In genomic region chr6:108998460-108998859, GRCh38 we compare ENCODE assay signal across 23 cellular contexts.
"Had no signal": no experiment of that assay in that cellular context is flagged by ENCODE, and none has a peak within 500 bp of the region (broad histone marks: within the 10 kb centered on the region; RNA-seq: fewer than 3 reads in every experiment).

No MANE protein-coding gene starts in this region.

- H3K27ac ChIP-seq: adrenal gland, Peyer's patch, RWPE1 had no signal

- H3K27me3 ChIP-seq: adrenal gland, Peyer's patch had no signal

- H3K9me3 ChIP-seq: adrenal gland, Peyer's patch had no signal

- DNase-seq: activated CD4-positive, alpha-beta T cell treated with anti-CD3 and anti-CD28 coated beads for 48 hours; activated CD4-positive, alpha-beta T cell treated with anti-CD3 and anti-CD28 coated beads, Interleukin-2, amount 50 U/mL, for 4 hours; activated CD4-positive, CD25-positive, alpha-beta regulatory T cell treated with anti-CD3 and anti-CD28 coated beads, Interleukin-2, amount 50 U/mL, for 72 hours; activated CD8-positive, alpha-beta memory T cell treated with anti-CD3 and anti-CD28 coated beads, Interleukin-2, amount 50 U/mL, for 48 hours; activated CD8-positive, alpha-beta T cell treated with anti-CD3 and anti-CD28 coated beads, Interleukin-2, amount 10 ng/mL, durations not matched to agents 7 days and 5 days; activated naive CD4-positive, alpha-beta T cell treated with anti-CD3 and anti-CD28 coated beads, Interleukin-2, amount 50 U/mL, for 16 hours; activated naive CD8-positive, alpha-beta T cell treated with anti-CD3 and anti-CD28 coated beads, Interleukin-2, amount 10 ng/mL, durations not matched to agents 7 days and 5 days; activated T-cell treated with anti-CD3 and anti-CD28 coated beads, Interleukin-2, amount 50 U/mL, for 1 hour; adrenal gland; Kasumi-1; KBM-7; NCI-H1048; NCI-H146; NCI-H187 treated with DMSO at 0.1 percent for 48 hours; NCI-H2081 treated with DMSO at 0.1 percent for 48 hours; NCI-H446; NCI-H524; Peyer's patch; SHP77 treated with DMSO at 0.1 percent for 48 hours; T-helper 17 cell; T-helper 9 cell had no signal

- H3K4me3 ChIP-seq: adrenal gland, Peyer's patch had no signal

- ATAC-seq: activated CD8-positive, alpha-beta T cell treated with anti-CD3 and anti-CD28 coated beads, Interleukin-2, amount 10 ng/mL, durations not matched to agents 7 days and 5 days; T-helper 17 cell; WTC11 had no signal
